ENCODE assay signal across 21 cellular contexts in the genomic region with DNA sequence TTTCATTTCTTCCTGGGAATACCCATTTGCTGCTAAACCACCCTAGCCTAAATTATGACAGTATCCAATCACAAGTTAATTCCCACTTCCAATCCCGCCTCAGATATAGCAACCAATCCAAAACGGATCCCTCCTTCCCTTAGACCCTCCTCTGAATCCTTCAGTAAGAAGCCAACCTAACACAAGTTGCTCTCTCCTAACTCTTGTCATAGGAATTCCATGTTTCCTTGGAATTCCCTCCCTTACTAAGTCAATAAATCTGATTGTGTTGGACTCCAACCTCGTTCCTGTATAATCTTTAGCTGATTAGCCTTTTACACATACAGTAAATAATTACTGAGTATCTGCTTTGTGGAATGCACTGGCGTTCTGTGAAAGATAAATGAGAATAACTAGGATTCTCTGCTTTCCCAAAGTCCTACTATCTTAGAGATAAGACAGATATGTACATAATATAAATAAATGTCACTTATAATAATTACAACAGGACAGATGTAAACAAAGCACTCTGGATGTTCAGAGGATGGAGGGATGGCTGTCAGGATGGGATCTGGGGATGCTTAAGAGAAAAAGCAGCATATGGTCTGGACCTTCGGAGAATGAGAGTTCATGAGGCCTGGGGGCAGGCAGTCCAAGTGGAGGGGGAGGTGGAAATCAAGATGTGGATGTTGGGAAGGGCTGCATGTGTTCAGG.
"Had no signal": no experiment of that assay in that cellular context is flagged by ENCODE, and none has a peak within 500 bp of the region (broad histone marks: within the 10 kb centered on the region; RNA-seq: fewer than 3 reads in every experiment).

No MANE protein-coding gene starts in this region.

- H3K9me3 Mint-ChIP-seq: activated naive CD8-positive, alpha-beta T cell treated with anti-CD3 and anti-CD28 coated beads for 36 hours; memory B cell; neural crest cell; stimulated activated naive CD8-positive, alpha-beta T cell treated with anti-CD3 and anti-CD28 coated beads, Interleukin-15, amount 100 ng/mL, for 72 hours; T-helper 2 cell treated with Interferon-gamma antibody and Interleukin-4, amounts not matched to agents 5 μg/mL and 100 μg/mL, for 36 hours had no signal

- ATAC-seq: activated CD4-positive, alpha-beta T cell treated with anti-CD3 and anti-CD28 coated beads for 36 hours; activated CD8-positive, alpha-beta memory T cell treated with anti-CD3 and anti-CD28 coated beads, Interleukin-2, amount 10 ng/mL, durations not matched to agents 7 days and 5 days; gastrocnemius medialis; left ventricle myocardium superior; right lobe of liver; stimulated activated naive CD8-positive, alpha-beta T cell treated with anti-CD3 and anti-CD28 coated beads, Interleukin-15, amount 100 ng/mL, for 72 hours had no signal

- DNase-seq: activated CD4-positive, alpha-beta memory T cell treated with anti-CD3 and anti-CD28 coated beads, Interleukin-2, amount 10 ng/mL, durations not matched to agents 7 days and 5 days; activated CD4-positive, alpha-beta T cell treated with anti-CD3 and anti-CD28 coated beads for 36 hours; activated CD8-positive, alpha-beta memory T cell treated with anti-CD3 and anti-CD28 coated beads, Interleukin-2, amount 10 ng/mL, durations not matched to agents 7 days and 5 days; activated naive CD4-positive, alpha-beta T cell; activated naive CD8-positive, alpha-beta T cell treated with anti-CD3 and anti-CD28 coated beads for 36 hours; amygdala; brain microvascular endothelial cell; central memory CD4-positive, alpha-beta T cell; erythroblast; gastrocnemius medialis; head of caudate nucleus; kidney glomerular epithelial cell; left ventricle myocardium superior; right lobe of liver; small intestine; stimulated activated CD4-positive, alpha-beta T cell treated with anti-CD3 and anti-CD28 coated beads, Interleukin-4, amount 100 ng/mL, for 1 hour; stimulated activated naive CD8-positive, alpha-beta T cell treated with anti-CD3 and anti-CD28 coated beads, Interleukin-15, amount 100 ng/mL, for 72 hours; upper lobe of left lung had no signal

- H3K4me3 ChIP-seq: gastrocnemius medialis, right lobe of liver, upper lobe of left lung had no signal

- H3K4me1 Mint-ChIP-seq: activated CD4-positive, alpha-beta memory T cell treated with anti-CD3 and anti-CD28 coated beads, Interleukin-2, amount 10 ng/mL, durations not matched to agents 7 days and 5 days; activated CD4-positive, alpha-beta T cell treated with anti-CD3 and anti-CD28 coated beads for 36 hours; activated CD8-positive, alpha-beta memory T cell treated with anti-CD3 and anti-CD28 coated beads, Interleukin-2, amount 10 ng/mL, durations not matched to agents 7 days and 5 days; activated naive CD8-positive, alpha-beta T cell treated with anti-CD3 and anti-CD28 coated beads for 36 hours; memory B cell; stimulated activated naive CD8-positive, alpha-beta T cell treated with anti-CD3 and anti-CD28 coated beads, Interleukin-15, amount 100 ng/mL, for 72 hours had no signal

- H3K27me3 Mint-ChIP-seq: activated CD4-positive, alpha-beta memory T cell treated with anti-CD3 and anti-CD28 coated beads, Interleukin-2, amount 10 ng/mL, durations not matched to agents 7 days and 5 days; activated CD4-positive, alpha-beta T cell treated with anti-CD3 and anti-CD28 coated beads for 36 hours; activated CD8-positive, alpha-beta memory T cell treated with anti-CD3 and anti-CD28 coated beads, Interleukin-2, amount 10 ng/mL, durations not matched to agents 7 days and 5 days; activated naive CD8-positive, alpha-beta T cell treated with anti-CD3 and anti-CD28 coated beads for 36 hours; memory B cell; stimulated activated naive CD8-positive, alpha-beta T cell treated with anti-CD3 and anti-CD28 coated beads, Interleukin-15, amount 100 ng/mL, for 72 hours had no signal

- H3K4me3 Mint-ChIP-seq: activated CD4-positive, alpha-beta memory T cell treated with anti-CD3 and anti-CD28 coated beads, Interleukin-2, amount 10 ng/mL, durations not matched to agents 7 days and 5 days; activated CD4-positive, alpha-beta T cell treated with anti-CD3 and anti-CD28 coated beads for 36 hours; activated CD8-positive, alpha-beta memory T cell treated with anti-CD3 and anti-CD28 coated beads, Interleukin-2, amount 10 ng/mL, durations not matched to agents 7 days and 5 days; activated naive CD8-positive, alpha-beta T cell treated with anti-CD3 and anti-CD28 coated beads for 36 hours; memory B cell; neural crest cell; stimulated activated naive CD8-positive, alpha-beta T cell treated with anti-CD3 and anti-CD28 coated beads, Interleukin-15, amount 100 ng/mL, for 72 hours; T-helper 2 cell treated with Interferon-gamma antibody and Interleukin-4, amounts not matched to agents 5 μg/mL and 100 μg/mL, for 36 hours had no signal

- H3K27ac ChIP-seq: brain microvascular endothelial cell, gastrocnemius medialis, right lobe of liver, upper lobe of left lung had no signal

- H3K27me3 ChIP-seq: brain microvascular endothelial cell, gastrocnemius medialis, right lobe of liver, upper lobe of left lung had no signal

- H3K27ac Mint-ChIP-seq: activated CD4-positive, alpha-beta memory T cell treated with anti-CD3 and anti-CD28 coated beads, Interleukin-2, amount 10 ng/mL, durations not matched to agents 7 days and 5 days; activated CD4-positive, alpha-beta T cell treated with anti-CD3 and anti-CD28 coated beads for 36 hours; activated CD8-positive, alpha-beta memory T cell treated with anti-CD3 and anti-CD28 coated beads, Interleukin-2, amount 10 ng/mL, durations not matched to agents 7 days and 5 days; activated naive CD8-positive, alpha-beta T cell treated with anti-CD3 and anti-CD28 coated beads for 36 hours; memory B cell; stimulated activated naive CD8-positive, alpha-beta T cell treated with anti-CD3 and anti-CD28 coated beads, Interleukin-15, amount 100 ng/mL, for 72 hours; T-helper 2 cell treated with Interferon-gamma antibody and Interleukin-4, amounts not matched to agents 5 μg/mL and 100 μg/mL, for 36 hours had no signal

- H3K9me3 ChIP-seq: gastrocnemius medialis, right lobe of liver, upper lobe of left lung had no signal

- H3K4me1 ChIP-seq: gastrocnemius medialis, right lobe of liver, upper lobe of left lung had no signal

- H3K36me3 ChIP-seq: brain microvascular endothelial cell, gastrocnemius medialis, right lobe of liver, upper lobe of left lung had no signal

- H3K36me3 Mint-ChIP-seq: activated CD8-positive, alpha-beta memory T cell treated with anti-CD3 and anti-CD28 coated beads, Interleukin-2, amount 10 ng/mL, durations not matched to agents 7 days and 5 days; activated naive CD8-positive, alpha-beta T cell treated with anti-CD3 and anti-CD28 coated beads for 36 hours; memory B cell had no signal
